8 cellular contexts compared by ENCODE assay signal in the genomic region with DNA sequence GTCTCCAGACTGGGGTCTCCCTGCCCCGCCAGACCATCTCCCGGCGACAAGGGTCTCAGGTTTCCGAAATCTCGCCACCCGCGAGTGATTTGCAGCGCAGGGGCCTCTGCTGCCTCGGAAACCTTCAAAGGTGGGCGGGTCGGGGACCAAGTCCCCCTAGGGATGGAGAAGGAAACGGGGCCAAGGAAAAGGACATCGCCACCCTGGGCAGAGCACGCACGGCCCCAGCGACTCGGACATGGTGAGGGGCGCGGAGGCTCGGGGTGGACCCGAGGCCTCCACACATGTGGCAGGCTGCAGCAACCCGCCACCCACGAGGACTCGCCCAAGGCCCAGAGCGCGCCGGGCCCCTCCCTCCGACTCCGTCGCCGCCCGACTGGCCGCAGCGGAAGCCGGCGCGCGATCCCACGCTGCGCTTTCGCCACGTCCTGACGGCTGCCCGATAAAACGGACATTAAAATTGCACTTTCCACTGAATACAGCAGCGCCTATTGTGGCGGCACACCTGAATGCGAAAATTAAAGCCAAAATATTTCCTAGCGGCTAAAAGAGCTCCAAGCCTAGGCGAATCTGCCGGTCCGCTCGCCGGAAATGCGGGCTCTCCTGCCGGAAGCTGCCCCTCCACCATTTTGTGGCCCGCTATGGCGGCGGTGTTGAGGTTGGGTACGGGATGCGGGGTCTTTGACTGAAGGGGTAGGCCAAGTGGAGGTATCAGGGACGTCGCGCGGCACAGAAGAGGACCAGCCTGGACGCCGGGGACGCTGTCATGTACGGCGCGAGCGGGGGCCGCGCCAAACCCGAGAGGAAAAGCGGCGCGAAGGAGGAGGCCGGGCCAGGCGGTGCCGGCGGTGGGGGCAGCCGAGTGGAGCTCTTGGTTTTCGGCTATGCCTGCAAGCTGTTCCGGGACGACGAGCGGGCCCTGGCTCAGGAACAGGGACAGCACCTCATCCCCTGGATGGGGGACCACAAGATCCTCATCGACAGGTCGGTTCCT.
DNase-seq lines count a peak whose midpoint lies in the region; ATAC-seq and TF ChIP-seq lines count a peak whose summit lies in the region.

A gene (plus strand): TSS at position 627 of the 994 bp plus-strand sequence. CDS start 140 bp downstream, at position 767.

- H3K27ac ChIP-seq in cingulate gyrus (ENCODE audit: low read depth, low read length), result peak within 1 kb of the TSS; percentile 98

- ATAC-seq in GM18870 (IDR thresholded peaks at IDR 0.05; ENCODE audit: unreplicated experiment), result peak; percentile 85
- peak; percentile 86 for ATAC-seq in HG03108 (IDR thresholded peaks at IDR 0.05; ENCODE audit: unreplicated experiment)

- peak; percentile 11 for DNase-seq in AG09309 (ENCODE audit: low read depth)
- peak; percentile 11 to 78 for DNase-seq in NCI-H446 (lab: John Stamatoyannopoulos, UW)
- peak; percentile 71 to 79 for DNase-seq in activated CD4-positive, alpha-beta T cell treated with anti-CD3 and anti-CD28 coated beads for 4 hours
- DNase-seq in left kidney (ENCODE audit: low read depth, low spot score), result peak; percentile 89
- peak; percentile 72 for DNase-seq in stimulated activated CD4-positive, alpha-beta T cell treated with anti-CD3 and anti-CD28 coated beads, Interleukin-1b, Interleukin-23, amount 100 ng/mL, for 48 hours

- H3K4me3 ChIP-seq in AG09309 (ENCODE audit: control insufficient read depth, low read depth, low read length), result peak within 1 kb of the TSS; percentile 94

- TF ChIP-seq CTCF in AG09309 (IDR thresholded peaks at IDR 0.05; ENCODE audit: control insufficient read depth, insufficient read depth, low read depth, low read length, missing control alignments), result no peak

Comparison
In these comparisons a context has a peak if more than half of its experiments do, and no peak if none do; other contexts are left out.
1. Peak in every context shown above with its lines: DNase-seq, ATAC-seq, H3K4me3 ChIP-seq and H3K27ac ChIP-seq.
2. DNase-seq: peak in every context shown above with its lines; median percentile 89 in left kidney; 75 in activated CD4-positive, alpha-beta T cell treated with anti-CD3 and anti-CD28 coated beads for 4 hours; 72 in stimulated activated CD4-positive, alpha-beta T cell treated with anti-CD3 and anti-CD28 coated beads, Interleukin-1b, Interleukin-23, amount 100 ng/mL, for 48 hours; 44 in NCI-H446; 11 in AG09309.